In the genomic region with DNA sequence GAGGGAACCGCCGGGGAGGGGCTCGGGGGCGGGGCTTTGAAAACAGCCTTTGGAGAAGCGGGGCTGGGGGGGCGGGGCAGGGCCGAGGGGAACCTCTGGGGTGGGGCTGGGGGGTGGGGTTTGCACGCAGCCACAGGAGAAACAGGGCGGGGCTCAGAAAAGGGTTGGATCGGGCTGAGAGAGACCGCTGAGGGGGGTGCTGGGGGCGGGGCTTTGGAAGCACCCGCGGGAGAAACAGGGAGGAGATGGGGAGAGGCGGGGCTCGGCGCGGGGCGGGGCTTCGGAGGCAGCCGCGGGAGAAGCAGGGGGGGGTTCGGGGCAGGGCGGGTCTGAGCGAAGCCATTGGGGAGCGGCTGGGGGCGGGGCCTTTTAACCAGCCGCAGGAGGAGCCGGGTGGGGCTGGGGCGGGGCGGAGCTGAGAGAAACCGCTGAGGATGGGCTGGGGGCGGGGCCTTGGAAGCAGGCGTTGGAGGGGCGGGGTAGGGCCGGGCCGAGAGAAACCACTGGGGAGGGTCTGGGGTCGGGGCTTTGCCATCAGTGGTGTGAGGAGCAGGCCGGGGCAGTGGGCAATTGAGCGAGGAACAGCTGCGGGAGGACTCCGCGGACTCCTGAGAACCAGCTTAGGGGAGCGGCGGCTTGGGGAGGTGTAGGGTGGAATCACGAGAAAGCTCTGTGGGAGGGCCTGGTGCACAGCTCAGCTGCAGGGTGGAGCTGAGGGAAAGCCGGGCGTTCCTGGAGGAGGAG, we compare ENCODE assay signal across 8 cellular contexts. TPM values are rescaled to one million over a fixed set of nuclear protein-coding genes. Genes with fewer than 3 reads are reported as not detected.
DNase-seq lines count a peak whose midpoint lies in the region; ATAC-seq, FAIRE-seq and TF ChIP-seq lines count a peak whose summit lies in the region.

No MANE protein-coding gene starts in this region.

- no peak for FAIRE-seq in astrocyte (lab: Jason Lieb, UNC)

- H4K20me1 ChIP-seq in astrocyte (ENCODE audit: insufficient read depth, low read length): peaks cover 5% of the 10 kb centered on the region
- no peaks in the 10 kb centered on the region for H4K20me1 ChIP-seq in hepatocyte (ENCODE audit: insufficient read depth, poor library complexity, severe bottlenecking)

- H3K27me3 ChIP-seq in astrocyte (ENCODE audit: insufficient read depth, low read length) (no peaks in the 10 kb centered on the region), hepatocyte (no peaks in the 10 kb centered on the region), uterus (no peaks in the 10 kb centered on the region)

- H3K4me3 ChIP-seq in astrocyte (ENCODE audit: insufficient read depth, low read depth, low read length) (peak overlapping the region; percentile 57), hepatocyte (peak overlapping the region; percentile 41), uterus (peak overlapping the region; percentile 33 to 52)

- H3K27me3 Mint-ChIP-seq in astrocyte (ENCODE audit: low read depth, unreplicated experiment): no peaks in the 10 kb centered on the region

- H3K4me3 Mint-ChIP-seq in astrocyte (ENCODE audit: unreplicated experiment): peak overlapping the region; percentile 81

- peaks cover 3% of the 10 kb centered on the region for H3K9me3 Mint-ChIP-seq in astrocyte (ENCODE audit: unreplicated experiment)

- no peaks in the 10 kb centered on the region for H3K9me2 ChIP-seq in hepatocyte (replicated peaks; ENCODE audit: insufficient read depth)

- peak overlapping the region; percentile 93 for H3K27ac Mint-ChIP-seq in astrocyte (ENCODE audit: unreplicated experiment)

- no peaks in the 10 kb centered on the region for H3K36me3 Mint-ChIP-seq in astrocyte (ENCODE audit: low read depth, unreplicated experiment)

- peak overlapping the region; percentile 92 for H3K9ac ChIP-seq in astrocyte (ENCODE audit: low read length)

- no peaks in the 10 kb centered on the region for H3K9me3 ChIP-seq in astrocyte (ENCODE audit: insufficient read depth, low read depth, low read length)
- no peaks in the 10 kb centered on the region for H3K9me3 ChIP-seq in hepatocyte (ENCODE audit: low read depth)
- H3K9me3 ChIP-seq in uterus: no peaks in the 10 kb centered on the region

- peak overlapping the region; percentile 87 for H3K4me2 ChIP-seq in astrocyte (ENCODE audit: low read length)
- peak overlapping the region; percentile 65 for H3K4me2 ChIP-seq in hepatocyte

- H3K4me1 ChIP-seq in astrocyte (ENCODE audit: insufficient read depth, low read length) (no peaks in the 10 kb centered on the region), hepatocyte (ENCODE audit: insufficient read depth) (no peaks in the 10 kb centered on the region), uterus (peaks cover 0 to 3% of the 10 kb centered on the region in 2 donors)

- no peak for TF ChIP-seq POLR2A in uterus (IDR thresholded peaks at IDR 0.05)

- 50% methylated on average over 11 of the region's 48 CpGs for WGBS in hepatocyte (ENCODE audit: low lambda C conversion rate, missing lambda C conversion rate)

- H3K79me2 ChIP-seq in astrocyte (ENCODE audit: insufficient read depth, low read length) (peaks cover 12% of the 10 kb centered on the region), hepatocyte (peaks cover 7% of the 10 kb centered on the region)

- TF ChIP-seq CTCF in astrocyte (IDR thresholded peaks at IDR 0.05; ENCODE audit: insufficient read depth, low read depth, low read length) (no peak), hepatocyte (IDR thresholded peaks at IDR 0.05; ENCODE audit: poor library complexity) (no peak), uterus (IDR thresholded peaks at IDR 0.05) (no peak)

- H3K27ac ChIP-seq in astrocyte (ENCODE audit: low read depth, low read length) (peak overlapping the region; percentile 96), hepatocyte (peak overlapping the region; percentile 99), uterus (peak overlapping the region; percentile 84 to 97)

- H3K36me3 ChIP-seq in astrocyte (ENCODE audit: insufficient read depth, low read length) (no peaks in the 10 kb centered on the region), hepatocyte (replicated peaks; ENCODE audit: insufficient read depth, low read depth) (no peaks in the 10 kb centered on the region), uterus (no peaks in the 10 kb centered on the region)

- intact Hi-C loops in uterus (cut with DNase I; ENCODE audit: low total_unique reads): no loop called here

- H2AFZ ChIP-seq in astrocyte (ENCODE audit: low read depth, low read length): peak overlapping the region; percentile 60
- no peak overlapping the region for H2AFZ ChIP-seq in hepatocyte

- H3K4me1 Mint-ChIP-seq in astrocyte (ENCODE audit: low read depth, unreplicated experiment): no peaks in the 10 kb centered on the region

- peak; percentile 15 for ATAC-seq in HG02798 (IDR thresholded peaks at IDR 0.05; ENCODE audit: poor library complexity, unreplicated experiment)

- peak; percentile 94 for DNase-seq in EH (ENCODE audit: low read depth)
- peak; percentile 91 for DNase-seq in NCI-H187 treated with DMSO at 0.1 percent for 48 hours (lab: John Stamatoyannopoulos, UW)
- peak; percentile 80 for DNase-seq in T-helper 9 cell
- DNase-seq in astrocyte (ENCODE audit: low read depth): peak; percentile 65
- peak; percentile 96 for DNase-seq in hepatocyte (ENCODE audit: low spot score)
- DNase-seq in renal cortical epithelial cell (ENCODE audit: low read depth): peak; percentile 71
- peak; percentile 94 to 97 for DNase-seq in uterus

RNA-seq across cellular contexts. Expression of a gene that starts 1.2 kb away (rescaled TPM):
- 36.4 and 42.4 TPM in 2 replicates for total RNA-seq in astrocyte
- 15.9 and 18.8 TPM in 2 replicates for total RNA-seq in hepatocyte
- 37.9 and 40.3 TPM in 2 replicates for polyA plus RNA-seq in hepatocyte
- total RNA-seq in renal cortical epithelial cell: 12.5 and 14.4 TPM in 2 replicates
- total RNA-seq in uterus: 10 to 100 TPM in 3 of 4 donors, 1 to 10 TPM in 1; 2.3 to 35.4 (median 13.6) TPM

RNA-seq across cellular contexts. Expression of a gene that starts 10.1 kb away (rescaled TPM):
- total RNA-seq in astrocyte (not detected in 2 replicates), hepatocyte (not detected in 2 replicates), renal cortical epithelial cell (not detected in 2 replicates), uterus (not detected)
- not detected in 2 replicates for polyA plus RNA-seq in hepatocyte

RNA-seq across cellular contexts. Expression of a gene that starts 58.5 kb away (rescaled TPM):
- not detected in 2 replicates for total RNA-seq in astrocyte
- total RNA-seq in hepatocyte: not detected in 2 replicates
- not detected in 2 replicates for polyA plus RNA-seq in hepatocyte
- not detected in 2 replicates for total RNA-seq in renal cortical epithelial cell
- total RNA-seq in uterus: not detected

Comparison
In these comparisons a context has a peak if more than half of its experiments do, and no peak if none do; other contexts are left out.
1. Peak in every context shown above with its lines: DNase-seq, ATAC-seq, H3K4me3 ChIP-seq and H3K27ac ChIP-seq.